12 cellular contexts compared by ENCODE assay signal in the genomic region with DNA sequence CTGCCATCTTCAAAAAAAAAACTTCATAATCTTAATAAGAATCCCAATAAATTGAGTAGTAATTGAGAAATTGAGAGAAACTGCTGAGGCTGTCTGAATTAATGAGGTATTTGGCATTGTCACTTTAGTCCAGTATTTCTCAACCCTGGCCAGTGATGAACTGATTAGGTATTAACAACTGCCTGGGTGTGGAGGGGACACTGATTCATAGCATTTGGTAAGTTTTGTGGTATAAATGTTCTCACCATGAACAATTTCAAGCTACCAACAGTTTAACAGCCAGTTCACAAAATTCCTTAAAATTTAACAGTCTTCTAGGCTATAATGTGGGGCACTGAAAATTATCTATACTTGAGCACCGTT. TPM values are rescaled to one million over a fixed set of nuclear protein-coding genes. Genes with fewer than 3 reads are reported as not detected.
DNase-seq lines count a peak whose midpoint lies in the region; ATAC-seq and TF ChIP-seq lines count a peak whose summit lies in the region.
"Had no signal": no experiment of that assay in that cellular context is flagged by ENCODE, and none has a peak within 500 bp of the region (broad histone marks: within the 10 kb centered on the region; RNA-seq: fewer than 3 reads in every experiment).

No MANE protein-coding gene starts in this region.

- H3K36me3 ChIP-seq in left ventricle myocardium inferior: no peaks in the 10 kb centered on the region
- H3K36me3 ChIP-seq: adrenal gland had no signal

- H3K27me3 ChIP-seq in left ventricle myocardium inferior (ENCODE audit: low read depth): peaks cover 14% of the 10 kb centered on the region
- H3K27me3 ChIP-seq: adrenal gland had no signal

- no peak for ATAC-seq in HG03196 (IDR thresholded peaks at IDR 0.05; ENCODE audit: unreplicated experiment)
- ATAC-seq in GM21737 (IDR thresholded peaks at IDR 0.05; ENCODE audit: unreplicated experiment): no peak
- no peak for ATAC-seq in GM21723 (IDR thresholded peaks at IDR 0.05; ENCODE audit: unreplicated experiment)
- ATAC-seq: T-cell had no signal

- intact Hi-C loops in left ventricle myocardium inferior (cut with micrococcal nuclease): no loop called here

- peaks cover 11% of the 10 kb centered on the region for H3K9me3 ChIP-seq in left ventricle myocardium inferior (replicated peaks)
- H3K9me3 ChIP-seq: adrenal gland had no signal

- H3K4me1 ChIP-seq in left ventricle myocardium inferior: no peaks in the 10 kb centered on the region
- H3K4me1 ChIP-seq: adrenal gland had no signal

- no peak overlapping the region for H3K27ac ChIP-seq in left ventricle myocardium inferior (replicated peaks)
- H3K27ac ChIP-seq: adrenal gland had no signal

- no peak for TF ChIP-seq CTCF in left ventricle myocardium inferior (IDR thresholded peaks at IDR 0.05; ENCODE audit: borderline replicate concordance)

- peak overlapping the region; percentile 50 for H3K4me3 ChIP-seq in left ventricle myocardium inferior
- H3K4me3 ChIP-seq in skeletal muscle cell (ENCODE audit: low read depth, low read length): peak overlapping the region; percentile 39

- peak; percentile 48 for DNase-seq in EL
- DNase-seq in amniotic epithelial cell (ENCODE audit: low read depth): peak; percentile 58
- DNase-seq in left ventricle myocardium inferior: no peak
- no peak for DNase-seq in skeletal muscle cell (ENCODE audit: low read depth)
- DNase-seq in foreskin melanocyte: no peak
- DNase-seq: NCI-H526 treated with DMSO at 0.1 percent for 48 hours; stimulated activated CD4-positive, alpha-beta T cell treated with anti-CD3 and anti-CD28 coated beads, Interleukin-2, amount 100 ng/mL, for 24 hours; T-cell had no signal

RNA-seq across cellular contexts. Expression of gene GPC6, which starts 18.3 kb away (rescaled TPM):
- 1.8 TPM for total RNA-seq in left ventricle myocardium inferior

Comparison
In these comparisons a context has a peak if more than half of its experiments do, and no peak if none do; other contexts are left out.
1. DNase-seq: peak in EL (single experiment) and amniotic epithelial cell (single experiment); none in left ventricle myocardium inferior (single experiment), skeletal muscle cell (single experiment) and foreskin melanocyte (single experiment).